ENCODE assay signal across 1 cellular context in the genomic region with DNA sequence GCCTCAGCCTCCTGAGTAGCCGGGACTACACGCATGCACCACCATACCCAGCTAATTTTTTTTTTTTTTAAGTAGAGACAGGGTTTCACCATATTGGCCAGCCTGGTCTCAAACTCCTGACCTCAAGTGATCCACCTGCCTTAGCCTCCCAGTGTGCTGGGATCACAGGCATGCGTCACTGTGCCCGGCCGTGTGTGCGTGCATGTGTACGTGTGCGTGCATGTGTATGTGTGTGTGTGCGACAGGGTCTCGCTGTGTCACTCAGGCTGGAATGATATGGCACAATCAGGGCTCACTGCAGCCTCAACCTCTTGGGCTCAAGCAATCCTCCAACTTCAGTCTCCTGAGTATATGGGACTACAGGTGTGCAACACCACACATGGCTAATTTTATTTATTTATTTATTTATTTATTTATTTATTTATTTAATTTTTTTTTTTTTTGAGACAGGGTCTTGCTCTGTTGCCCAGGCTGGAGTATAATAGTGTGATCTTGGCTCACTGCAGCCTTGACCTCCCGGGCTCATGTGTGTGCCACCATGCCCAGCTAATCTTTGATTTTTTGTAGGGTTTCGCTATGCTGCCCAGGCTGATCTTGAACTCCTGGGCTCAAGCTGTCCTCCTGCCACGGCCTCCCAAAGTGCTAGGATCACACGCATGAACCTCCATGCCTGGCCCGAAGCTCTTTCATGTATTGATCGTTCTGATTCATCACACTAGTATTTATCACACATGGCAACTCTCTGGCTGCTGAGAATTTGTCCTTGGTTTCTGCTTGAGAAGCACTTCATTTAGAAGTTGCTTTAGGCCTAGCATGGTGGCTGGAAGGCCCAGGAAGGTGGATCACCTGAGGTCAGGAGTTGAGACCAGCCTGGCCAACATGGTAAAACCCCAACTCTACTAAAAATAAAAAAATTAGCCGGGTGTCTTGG.
TF ChIP-seq lines count a peak whose summit lies in the region.

No MANE protein-coding gene starts in this region.

TF ChIP-seq in HEK293, 187 proteins besides CTCF, POLR2A, EP300 and RAD21 (continued from another document and continues in another):
- TF ChIP-seq, protein P1, sequence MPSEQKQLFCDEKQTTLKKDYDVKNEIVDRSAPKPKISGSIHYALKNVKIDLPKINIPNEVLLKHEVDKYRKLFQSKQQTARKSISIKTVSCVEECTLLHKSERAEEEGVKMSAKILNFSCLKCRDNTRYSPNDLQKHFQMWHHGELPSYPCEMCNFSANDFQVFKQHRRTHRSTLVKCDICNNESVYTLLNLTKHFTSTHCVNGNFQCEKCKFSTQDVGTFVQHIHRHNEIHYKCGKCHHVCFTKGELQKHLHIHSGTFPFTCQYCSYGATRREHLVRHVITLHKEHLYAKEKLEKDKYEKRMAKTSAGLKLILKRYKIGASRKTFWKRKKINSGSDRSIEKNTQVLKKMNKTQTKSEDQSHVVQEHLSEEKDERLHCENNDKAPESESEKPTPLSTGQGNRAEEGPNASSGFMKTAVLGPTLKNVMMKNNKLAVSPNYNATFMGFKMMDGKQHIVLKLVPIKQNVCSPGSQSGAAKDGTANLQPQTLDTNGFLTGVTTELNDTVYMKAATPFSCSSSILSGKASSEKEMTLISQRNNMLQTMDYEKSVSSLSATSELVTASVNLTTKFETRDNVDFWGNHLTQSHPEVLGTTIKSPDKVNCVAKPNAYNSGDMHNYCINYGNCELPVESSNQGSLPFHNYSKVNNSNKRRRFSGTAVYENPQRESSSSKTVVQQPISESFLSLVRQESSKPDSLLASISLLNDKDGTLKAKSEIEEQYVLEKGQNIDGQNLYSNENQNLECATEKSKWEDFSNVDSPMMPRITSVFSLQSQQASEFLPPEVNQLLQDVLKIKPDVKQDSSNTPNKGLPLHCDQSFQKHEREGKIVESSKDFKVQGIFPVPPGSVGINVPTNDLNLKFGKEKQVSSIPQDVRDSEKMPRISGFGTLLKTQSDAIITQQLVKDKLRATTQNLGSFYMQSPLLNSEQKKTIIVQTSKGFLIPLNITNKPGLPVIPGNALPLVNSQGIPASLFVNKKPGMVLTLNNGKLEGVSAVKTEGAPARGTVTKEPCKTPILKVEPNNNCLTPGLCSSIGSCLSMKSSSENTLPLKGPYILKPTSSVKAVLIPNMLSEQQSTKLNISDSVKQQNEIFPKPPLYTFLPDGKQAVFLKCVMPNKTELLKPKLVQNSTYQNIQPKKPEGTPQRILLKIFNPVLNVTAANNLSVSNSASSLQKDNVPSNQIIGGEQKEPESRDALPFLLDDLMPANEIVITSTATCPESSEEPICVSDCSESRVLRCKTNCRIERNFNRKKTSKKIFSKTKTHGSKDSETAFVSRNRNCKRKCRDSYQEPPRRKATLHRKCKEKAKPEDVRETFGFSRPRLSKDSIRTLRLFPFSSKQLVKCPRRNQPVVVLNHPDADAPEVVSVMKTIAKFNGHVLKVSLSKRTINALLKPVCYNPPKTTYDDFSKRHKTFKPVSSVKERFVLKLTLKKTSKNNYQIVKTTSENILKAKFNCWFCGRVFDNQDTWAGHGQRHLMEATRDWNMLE (tag by site-specific recombination; conservative IDR thresholded peaks at IDR 0.05; ENCODE audit: low read depth): peak; percentile 94
- TF ChIP-seq OVOL3 (tag by site-specific recombination; IDR thresholded peaks at IDR 0.05): no peak
- TF ChIP-seq ZNF510 (tag by site-specific recombination; IDR thresholded peaks at IDR 0.05; ENCODE audit: insufficient replicate concordance): peak; percentile 90
- no peak for TF ChIP-seq ZNF747 (tag by site-specific recombination; IDR thresholded peaks at IDR 0.05)
- no peak for TF ChIP-seq ZNF776 (tag by site-specific recombination; IDR thresholded peaks at IDR 0.05; ENCODE audit: borderline replicate concordance)
- TF ChIP-seq GLIS1 (tag by site-specific recombination; IDR thresholded peaks at IDR 0.05): no peak
- no peak for TF ChIP-seq HOXD13 (CRISPR knock-in tag; IDR thresholded peaks at IDR 0.05; ENCODE audit: borderline replicate concordance)
- peak; percentile 42; the same call in 1 of the 2 replicates for TF ChIP-seq ZNF501 (tag by site-specific recombination; IDR thresholded peaks at IDR 0.05)
- TF ChIP-seq ZNF555 (tag by site-specific recombination; conservative IDR thresholded peaks at IDR 0.05): peak; percentile 84
- peak; percentile 82 for TF ChIP-seq ZNF623 (tag by site-specific recombination; IDR thresholded peaks at IDR 0.05)
- no peak for TF ChIP-seq ZNF843 (tag by site-specific recombination; IDR thresholded peaks at IDR 0.05)
- TF ChIP-seq, protein P2, sequence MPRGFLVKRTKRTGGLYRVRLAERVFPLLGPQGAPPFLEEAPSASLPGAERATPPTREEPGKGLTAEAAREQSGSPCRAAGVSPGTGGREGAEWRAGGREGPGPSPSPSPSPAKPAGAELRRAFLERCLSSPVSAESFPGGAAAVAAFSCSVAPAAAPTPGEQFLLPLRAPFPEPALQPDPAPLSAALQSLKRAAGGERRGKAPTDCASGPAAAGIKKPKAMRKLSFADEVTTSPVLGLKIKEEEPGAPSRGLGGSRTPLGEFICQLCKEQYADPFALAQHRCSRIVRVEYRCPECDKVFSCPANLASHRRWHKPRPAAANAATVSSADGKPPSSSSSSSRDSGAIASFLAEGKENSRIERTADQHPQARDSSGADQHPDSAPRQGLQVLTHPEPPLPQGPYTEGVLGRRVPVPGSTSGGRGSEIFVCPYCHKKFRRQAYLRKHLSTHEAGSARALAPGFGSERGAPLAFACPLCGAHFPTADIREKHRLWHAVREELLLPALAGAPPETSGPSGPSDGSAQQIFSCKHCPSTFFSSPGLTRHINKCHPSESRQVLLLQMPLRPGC (tag by site-specific recombination; IDR thresholded peaks at IDR 0.05): no peak
- no peak for TF ChIP-seq ZNF2 (tag by site-specific recombination; IDR thresholded peaks at IDR 0.05)
- TF ChIP-seq, protein P3, sequence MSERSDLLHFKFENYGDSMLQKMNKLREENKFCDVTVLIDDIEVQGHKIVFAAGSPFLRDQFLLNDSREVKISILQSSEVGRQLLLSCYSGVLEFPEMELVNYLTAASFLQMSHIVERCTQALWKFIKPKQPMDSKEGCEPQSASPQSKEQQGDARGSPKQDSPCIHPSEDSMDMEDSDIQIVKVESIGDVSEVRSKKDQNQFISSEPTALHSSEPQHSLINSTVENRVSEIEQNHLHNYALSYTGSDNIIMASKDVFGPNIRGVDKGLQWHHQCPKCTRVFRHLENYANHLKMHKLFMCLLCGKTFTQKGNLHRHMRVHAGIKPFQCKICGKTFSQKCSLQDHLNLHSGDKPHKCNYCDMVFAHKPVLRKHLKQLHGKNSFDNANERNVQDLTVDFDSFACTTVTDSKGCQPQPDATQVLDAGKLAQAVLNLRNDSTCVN (tag by site-specific recombination; optimal IDR thresholded peaks at IDR 0.05): no peak
- no peak for TF ChIP-seq ZEB2 (tag by site-specific recombination; IDR thresholded peaks at IDR 0.05)
- TF ChIP-seq ZNF529 (tag by site-specific recombination; IDR thresholded peaks at IDR 0.05; ENCODE audit: insufficient replicate concordance): peak; percentile 53
- TF ChIP-seq KLF16 (tag by site-specific recombination; IDR thresholded peaks at IDR 0.05): no peak
- no peak for TF ChIP-seq ZNF16 (tag by site-specific recombination; IDR thresholded peaks at IDR 0.05; ENCODE audit: low read depth)
- TF ChIP-seq, protein P4, sequence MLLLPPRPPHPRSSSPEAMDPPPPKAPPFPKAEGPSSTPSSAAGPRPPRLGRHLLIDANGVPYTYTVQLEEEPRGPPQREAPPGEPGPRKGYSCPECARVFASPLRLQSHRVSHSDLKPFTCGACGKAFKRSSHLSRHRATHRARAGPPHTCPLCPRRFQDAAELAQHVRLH (tag by site-specific recombination; IDR thresholded peaks at IDR 0.05): 0 out of 2 replicates have a peak, but pooled peaks have one; percentile 38
- TF ChIP-seq ZNF548 (tag by site-specific recombination; IDR thresholded peaks at IDR 0.05): no peak
- TF ChIP-seq, protein P5, sequence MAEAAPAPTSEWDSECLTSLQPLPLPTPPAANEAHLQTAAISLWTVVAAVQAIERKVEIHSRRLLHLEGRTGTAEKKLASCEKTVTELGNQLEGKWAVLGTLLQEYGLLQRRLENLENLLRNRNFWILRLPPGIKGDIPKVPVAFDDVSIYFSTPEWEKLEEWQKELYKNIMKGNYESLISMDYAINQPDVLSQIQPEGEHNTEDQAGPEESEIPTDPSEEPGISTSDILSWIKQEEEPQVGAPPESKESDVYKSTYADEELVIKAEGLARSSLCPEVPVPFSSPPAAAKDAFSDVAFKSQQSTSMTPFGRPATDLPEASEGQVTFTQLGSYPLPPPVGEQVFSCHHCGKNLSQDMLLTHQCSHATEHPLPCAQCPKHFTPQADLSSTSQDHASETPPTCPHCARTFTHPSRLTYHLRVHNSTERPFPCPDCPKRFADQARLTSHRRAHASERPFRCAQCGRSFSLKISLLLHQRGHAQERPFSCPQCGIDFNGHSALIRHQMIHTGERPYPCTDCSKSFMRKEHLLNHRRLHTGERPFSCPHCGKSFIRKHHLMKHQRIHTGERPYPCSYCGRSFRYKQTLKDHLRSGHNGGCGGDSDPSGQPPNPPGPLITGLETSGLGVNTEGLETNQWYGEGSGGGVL (tag by site-specific recombination; IDR thresholded peaks at IDR 0.05): no peak
- TF ChIP-seq ZNF777 (tag by site-specific recombination; IDR thresholded peaks at IDR 0.05; ENCODE audit: borderline replicate concordance): no peak
- TF ChIP-seq KLF7 (tag by site-specific recombination; IDR thresholded peaks at IDR 0.05; ENCODE audit: borderline replicate concordance): peak; percentile 54; the same call in 1 of the 2 replicates
- TF ChIP-seq, protein P6, sequence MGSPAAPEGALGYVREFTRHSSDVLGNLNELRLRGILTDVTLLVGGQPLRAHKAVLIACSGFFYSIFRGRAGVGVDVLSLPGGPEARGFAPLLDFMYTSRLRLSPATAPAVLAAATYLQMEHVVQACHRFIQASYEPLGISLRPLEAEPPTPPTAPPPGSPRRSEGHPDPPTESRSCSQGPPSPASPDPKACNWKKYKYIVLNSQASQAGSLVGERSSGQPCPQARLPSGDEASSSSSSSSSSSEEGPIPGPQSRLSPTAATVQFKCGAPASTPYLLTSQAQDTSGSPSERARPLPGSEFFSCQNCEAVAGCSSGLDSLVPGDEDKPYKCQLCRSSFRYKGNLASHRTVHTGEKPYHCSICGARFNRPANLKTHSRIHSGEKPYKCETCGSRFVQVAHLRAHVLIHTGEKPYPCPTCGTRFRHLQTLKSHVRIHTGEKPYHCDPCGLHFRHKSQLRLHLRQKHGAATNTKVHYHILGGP (tag by site-specific recombination; IDR thresholded peaks at IDR 0.05): no peak
- TF ChIP-seq, protein P7, sequence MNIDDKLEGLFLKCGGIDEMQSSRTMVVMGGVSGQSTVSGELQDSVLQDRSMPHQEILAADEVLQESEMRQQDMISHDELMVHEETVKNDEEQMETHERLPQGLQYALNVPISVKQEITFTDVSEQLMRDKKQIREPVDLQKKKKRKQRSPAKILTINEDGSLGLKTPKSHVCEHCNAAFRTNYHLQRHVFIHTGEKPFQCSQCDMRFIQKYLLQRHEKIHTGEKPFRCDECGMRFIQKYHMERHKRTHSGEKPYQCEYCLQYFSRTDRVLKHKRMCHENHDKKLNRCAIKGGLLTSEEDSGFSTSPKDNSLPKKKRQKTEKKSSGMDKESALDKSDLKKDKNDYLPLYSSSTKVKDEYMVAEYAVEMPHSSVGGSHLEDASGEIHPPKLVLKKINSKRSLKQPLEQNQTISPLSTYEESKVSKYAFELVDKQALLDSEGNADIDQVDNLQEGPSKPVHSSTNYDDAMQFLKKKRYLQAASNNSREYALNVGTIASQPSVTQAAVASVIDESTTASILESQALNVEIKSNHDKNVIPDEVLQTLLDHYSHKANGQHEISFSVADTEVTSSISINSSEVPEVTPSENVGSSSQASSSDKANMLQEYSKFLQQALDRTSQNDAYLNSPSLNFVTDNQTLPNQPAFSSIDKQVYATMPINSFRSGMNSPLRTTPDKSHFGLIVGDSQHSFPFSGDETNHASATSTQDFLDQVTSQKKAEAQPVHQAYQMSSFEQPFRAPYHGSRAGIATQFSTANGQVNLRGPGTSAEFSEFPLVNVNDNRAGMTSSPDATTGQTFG (tag by site-specific recombination; IDR thresholded peaks at IDR 0.05; ENCODE audit: borderline replicate concordance): no peak
- TF ChIP-seq ZNF664 (tag by site-specific recombination; IDR thresholded peaks at IDR 0.05): peak; percentile 77
- no peak for TF ChIP-seq FEZF1 (tag by site-specific recombination; IDR thresholded peaks at IDR 0.05)
- no peak for TF ChIP-seq ZBTB1 (tag by site-specific recombination; IDR thresholded peaks at IDR 0.05)
- TF ChIP-seq, protein P8, sequence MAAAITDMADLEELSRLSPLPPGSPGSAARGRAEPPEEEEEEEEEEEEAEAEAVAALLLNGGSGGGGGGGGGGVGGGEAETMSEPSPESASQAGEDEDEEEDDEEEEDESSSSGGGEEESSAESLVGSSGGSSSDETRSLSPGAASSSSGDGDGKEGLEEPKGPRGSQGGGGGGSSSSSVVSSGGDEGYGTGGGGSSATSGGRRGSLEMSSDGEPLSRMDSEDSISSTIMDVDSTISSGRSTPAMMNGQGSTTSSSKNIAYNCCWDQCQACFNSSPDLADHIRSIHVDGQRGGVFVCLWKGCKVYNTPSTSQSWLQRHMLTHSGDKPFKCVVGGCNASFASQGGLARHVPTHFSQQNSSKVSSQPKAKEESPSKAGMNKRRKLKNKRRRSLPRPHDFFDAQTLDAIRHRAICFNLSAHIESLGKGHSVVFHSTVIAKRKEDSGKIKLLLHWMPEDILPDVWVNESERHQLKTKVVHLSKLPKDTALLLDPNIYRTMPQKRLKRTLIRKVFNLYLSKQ (tag by site-specific recombination; IDR thresholded peaks at IDR 0.05; ENCODE audit: borderline replicate concordance): 0 out of 2 replicates have a peak, but pooled peaks have one; percentile 19
- TF ChIP-seq ZNF311 (tag by site-specific recombination; IDR thresholded peaks at IDR 0.05; ENCODE audit: borderline replicate concordance): no peak
- peak; percentile 37; the same call in 1 of the 2 replicates for TF ChIP-seq ZNF19 (tag by site-specific recombination; IDR thresholded peaks at IDR 0.05; ENCODE audit: low read depth)
- TF ChIP-seq ZNF473 (tag by site-specific recombination; IDR thresholded peaks at IDR 0.05): no peak
- TF ChIP-seq ZNF324 (tag by site-specific recombination; IDR thresholded peaks at IDR 0.05): no peak
- no peak for TF ChIP-seq ZIC2 (tag by site-specific recombination; IDR thresholded peaks at IDR 0.05)
- peak; percentile 85 for TF ChIP-seq ZBTB8A (tag by site-specific recombination; IDR thresholded peaks at IDR 0.05)
- no peak for TF ChIP-seq KLF8 (tag by site-specific recombination; IDR thresholded peaks at IDR 0.05)
- TF ChIP-seq ZNF354C (tag by site-specific recombination; IDR thresholded peaks at IDR 0.05; ENCODE audit: borderline replicate concordance, low read depth): no peak
- no peak for TF ChIP-seq ZNF175 (tag by site-specific recombination; IDR thresholded peaks at IDR 0.05)
- no peak for TF ChIP-seq GLIS2 (tag by site-specific recombination; IDR thresholded peaks at IDR 0.05)
- TF ChIP-seq, protein P9, sequence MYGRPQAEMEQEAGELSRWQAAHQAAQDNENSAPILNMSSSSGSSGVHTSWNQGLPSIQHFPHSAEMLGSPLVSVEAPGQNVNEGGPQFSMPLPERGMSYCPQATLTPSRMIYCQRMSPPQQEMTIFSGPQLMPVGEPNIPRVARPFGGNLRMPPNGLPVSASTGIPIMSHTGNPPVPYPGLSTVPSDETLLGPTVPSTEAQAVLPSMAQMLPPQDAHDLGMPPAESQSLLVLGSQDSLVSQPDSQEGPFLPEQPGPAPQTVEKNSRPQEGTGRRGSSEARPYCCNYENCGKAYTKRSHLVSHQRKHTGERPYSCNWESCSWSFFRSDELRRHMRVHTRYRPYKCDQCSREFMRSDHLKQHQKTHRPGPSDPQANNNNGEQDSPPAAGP (tag by site-specific recombination; IDR thresholded peaks at IDR 0.05): no peak
- TF ChIP-seq ZNF37A (tag by site-specific recombination; IDR thresholded peaks at IDR 0.05): no peak
- no peak for TF ChIP-seq ZNF302 (tag by site-specific recombination; IDR thresholded peaks at IDR 0.05; ENCODE audit: low read depth)
- 0 out of 2 replicates have a peak, but pooled peaks have one; percentile 41 for TF ChIP-seq RBAK (tag by site-specific recombination; IDR thresholded peaks at IDR 0.05)
- TF ChIP-seq ZNF530 (tag by site-specific recombination; IDR thresholded peaks at IDR 0.05; ENCODE audit: low read depth): no peak
